Comparison of ENCODE assay signal across 30 cellular contexts in genomic region chr19:43642531-43642930, GRCh38.
"Had no signal": no experiment of that assay in that cellular context is flagged by ENCODE, and none has a peak within 500 bp of the region (broad histone marks: within the 10 kb centered on the region; RNA-seq: fewer than 3 reads in every experiment).

No MANE protein-coding gene starts in this region.

- H3K27ac Mint-ChIP-seq: activated CD4-positive, alpha-beta memory T cell treated with anti-CD3 and anti-CD28 coated beads, Interleukin-2, amount 10 ng/mL, durations not matched to agents 7 days and 5 days; activated CD8-positive, alpha-beta memory T cell treated with anti-CD3 and anti-CD28 coated beads, Interleukin-2, amount 10 ng/mL, durations not matched to agents 7 days and 5 days; activated naive CD4-positive, alpha-beta T cell treated with anti-CD3 and anti-CD28 coated beads, Interleukin-2, amount 10 ng/mL, durations not matched to agents 7 days and 5 days; activated naive CD8-positive, alpha-beta T cell; activated naive CD8-positive, alpha-beta T cell treated with anti-CD3 and anti-CD28 coated beads, Interleukin-2, amount 50 U/mL, for 24 hours had no signal

- DNase-seq: activated CD4-positive, alpha-beta memory T cell treated with anti-CD3 and anti-CD28 coated beads, Interleukin-2, amount 10 ng/mL, durations not matched to agents 7 days and 5 days; activated CD4-positive, alpha-beta T cell treated with anti-CD3 and anti-CD28 coated beads for 1 hour; activated CD4-positive, alpha-beta T cell treated with anti-CD3 and anti-CD28 coated beads for 48 hours; activated CD4-positive, CD25-positive, alpha-beta regulatory T cell; activated CD8-positive, alpha-beta memory T cell treated with anti-CD3 and anti-CD28 coated beads for 24 hours; activated CD8-positive, alpha-beta memory T cell treated with anti-CD3 and anti-CD28 coated beads, Interleukin-2, amount 10 ng/mL, durations not matched to agents 7 days and 5 days; activated CD8-positive, alpha-beta memory T cell treated with anti-CD3 and anti-CD28 coated beads, Interleukin-2, amount 50 U/mL, for 48 hours; activated effector memory CD4-positive, alpha-beta T cell treated with Interleukin-2 at 50 U/mL for 16 hours; activated naive CD4-positive, alpha-beta T cell treated with anti-CD3 and anti-CD28 coated beads, Interleukin-2, amount 10 ng/mL, durations not matched to agents 7 days and 5 days; activated naive CD8-positive, alpha-beta T cell treated with anti-CD3 and anti-CD28 coated beads, Interleukin-2, amount 50 U/mL, for 24 hours; activated T-cell treated with anti-CD3 and anti-CD28 coated beads, Interleukin-2, amount 50 U/mL, for 48 hours; anterior cingulate cortex; brain microvascular endothelial cell; central memory CD4-positive, alpha-beta T cell; Kasumi-1; MG63; NCI-H1048; NCI-H1436 treated with DMSO at 0.1 percent for 48 hours; NCI-H1694 treated with DMSO at 0.1 percent for 48 hours; NCI-H2029 treated with DMSO at 0.1 percent for 48 hours; NCI-H2107; NCI-H2171; NCI-H510A; NCI-H526; NCI-H748 treated with DMSO at 0.1 percent for 48 hours; OCI-M1; Right ventricle myocardium superior; T1000; WERI-Rb-1 had no signal

- H3K4me3 ChIP-seq: MG63 had no signal

- H3K36me3 ChIP-seq: WERI-Rb-1 had no signal

- ATAC-seq: activated CD8-positive, alpha-beta memory T cell treated with anti-CD3 and anti-CD28 coated beads, Interleukin-2, amount 10 ng/mL, durations not matched to agents 7 days and 5 days; activated naive CD8-positive, alpha-beta T cell treated with anti-CD3 and anti-CD28 coated beads, Interleukin-2, amount 50 U/mL, for 24 hours had no signal

- H3K36me3 Mint-ChIP-seq: activated CD8-positive, alpha-beta memory T cell treated with anti-CD3 and anti-CD28 coated beads, Interleukin-2, amount 10 ng/mL, durations not matched to agents 7 days and 5 days had no signal

- H3K4me3 Mint-ChIP-seq: activated CD4-positive, alpha-beta memory T cell treated with anti-CD3 and anti-CD28 coated beads, Interleukin-2, amount 10 ng/mL, durations not matched to agents 7 days and 5 days; activated CD8-positive, alpha-beta memory T cell treated with anti-CD3 and anti-CD28 coated beads, Interleukin-2, amount 10 ng/mL, durations not matched to agents 7 days and 5 days; activated naive CD4-positive, alpha-beta T cell treated with anti-CD3 and anti-CD28 coated beads, Interleukin-2, amount 10 ng/mL, durations not matched to agents 7 days and 5 days; activated naive CD8-positive, alpha-beta T cell; activated naive CD8-positive, alpha-beta T cell treated with anti-CD3 and anti-CD28 coated beads, Interleukin-2, amount 50 U/mL, for 24 hours had no signal

- H3K27ac ChIP-seq: brain microvascular endothelial cell, WERI-Rb-1 had no signal

- H3K9me3 Mint-ChIP-seq: activated CD4-positive, alpha-beta memory T cell treated with anti-CD3 and anti-CD28 coated beads, Interleukin-2, amount 10 ng/mL, durations not matched to agents 7 days and 5 days; activated naive CD4-positive, alpha-beta T cell treated with anti-CD3 and anti-CD28 coated beads, Interleukin-2, amount 10 ng/mL, durations not matched to agents 7 days and 5 days; activated naive CD8-positive, alpha-beta T cell treated with anti-CD3 and anti-CD28 coated beads, Interleukin-2, amount 50 U/mL, for 24 hours had no signal

- H3K9me3 ChIP-seq: MG63 had no signal
